In the genomic region with DNA sequence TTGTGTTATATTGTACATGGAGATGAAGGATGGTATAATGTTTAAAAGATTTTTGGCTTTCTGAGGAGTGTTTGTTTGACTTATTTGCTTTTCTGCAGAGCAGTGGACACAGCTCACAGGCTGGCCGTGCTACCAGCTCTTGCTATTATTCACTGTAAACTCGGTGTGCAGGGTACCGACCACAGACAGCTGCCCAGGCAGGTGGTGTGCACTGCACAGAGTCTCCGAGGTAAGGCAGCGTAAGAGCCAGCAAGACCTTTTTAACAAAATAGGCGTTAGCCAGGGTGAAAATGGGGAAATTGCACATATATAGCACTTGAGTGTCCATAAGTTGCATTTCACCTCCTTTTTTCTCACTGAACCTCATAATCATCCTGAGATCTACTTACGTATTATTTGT, we compare ENCODE assay signal across 28 cellular contexts.
"Had no signal": no experiment of that assay in that cellular context is flagged by ENCODE, and none has a peak within 500 bp of the region (broad histone marks: within the 10 kb centered on the region; RNA-seq: fewer than 3 reads in every experiment).

No MANE protein-coding gene starts in this region.

- H3K9me3 Mint-ChIP-seq: endodermal cell had no signal

- DNase-seq: activated CD4-positive, alpha-beta T cell treated with anti-CD3 and anti-CD28 coated beads for 36 hours; activated CD4-positive, CD25-positive, alpha-beta regulatory T cell; activated CD8-positive, alpha-beta memory T cell treated with anti-CD3 and anti-CD28 coated beads, Interleukin-2, amount 10 ng/mL, durations not matched to agents 7 days and 5 days; activated CD8-positive, alpha-beta T cell treated with anti-CD3 and anti-CD28 coated beads, Interleukin-2, amount 10 ng/mL, durations not matched to agents 7 days and 5 days; activated naive CD8-positive, alpha-beta T cell treated with anti-CD3 and anti-CD28 coated beads, Interleukin-2, amount 50 U/mL, for 24 hours; activated T-cell treated with anti-CD3 and anti-CD28 coated beads, Interleukin-2, amount 50 U/mL, for 48 hours; amygdala; central memory CD4-positive, alpha-beta T cell; endodermal cell; foreskin fibroblast; heart left ventricle; hypothalamus; immature natural killer cell; kidney; left colon; naive B cell; ovary; stimulated activated CD4-positive, alpha-beta T cell treated with anti-CD3 and anti-CD28 coated beads, Interleukin-12 subunit alpha, Interleukin-12 subunit beta, amount 100 ng/mL, for 4 hours; stimulated activated CD4-positive, alpha-beta T cell treated with anti-CD3 and anti-CD28 coated beads, Interleukin-4, amount 100 ng/mL, for 1 hour; stimulated activated naive CD8-positive, alpha-beta T cell treated with anti-CD3 and anti-CD28 coated beads, Interleukin-15, Interleukin-2, amounts not matched to agents 100 U/mL and 50 U/mL, for 24 hours; testis; transverse colon had no signal

- H3K4me1 Mint-ChIP-seq: activated CD4-positive, alpha-beta T cell treated with anti-CD3 and anti-CD28 coated beads for 36 hours; activated CD8-positive, alpha-beta memory T cell treated with anti-CD3 and anti-CD28 coated beads, Interleukin-2, amount 10 ng/mL, durations not matched to agents 7 days and 5 days; activated naive CD4-positive, alpha-beta T cell treated with anti-CD3 and anti-CD28 coated beads, Interleukin-2, amount 50 U/mL, for 24 hours; activated naive CD8-positive, alpha-beta T cell treated with anti-CD3 and anti-CD28 coated beads, Interleukin-2, amount 50 U/mL, for 24 hours; endodermal cell; immature natural killer cell; mesothelial cell of epicardium; naive B cell had no signal

- ATAC-seq: activated CD4-positive, alpha-beta T cell treated with anti-CD3 and anti-CD28 coated beads for 36 hours; activated CD8-positive, alpha-beta memory T cell treated with anti-CD3 and anti-CD28 coated beads, Interleukin-2, amount 10 ng/mL, durations not matched to agents 7 days and 5 days; activated CD8-positive, alpha-beta T cell treated with anti-CD3 and anti-CD28 coated beads, Interleukin-2, amount 10 ng/mL, durations not matched to agents 7 days and 5 days; activated naive CD8-positive, alpha-beta T cell treated with anti-CD3 and anti-CD28 coated beads, Interleukin-2, amount 50 U/mL, for 24 hours; esophagus mucosa; heart left ventricle; left colon; sciatic nerve; stimulated activated naive CD8-positive, alpha-beta T cell treated with anti-CD3 and anti-CD28 coated beads, Interleukin-15, Interleukin-2, amounts not matched to agents 100 U/mL and 50 U/mL, for 24 hours had no signal

- H3K36me3 Mint-ChIP-seq: activated CD8-positive, alpha-beta memory T cell treated with anti-CD3 and anti-CD28 coated beads, Interleukin-2, amount 10 ng/mL, durations not matched to agents 7 days and 5 days; activated naive CD4-positive, alpha-beta T cell treated with anti-CD3 and anti-CD28 coated beads, Interleukin-2, amount 50 U/mL, for 24 hours; mesothelial cell of epicardium; naive B cell had no signal

- H3K4me3 Mint-ChIP-seq: activated CD4-positive, alpha-beta T cell treated with anti-CD3 and anti-CD28 coated beads for 36 hours; activated CD8-positive, alpha-beta memory T cell treated with anti-CD3 and anti-CD28 coated beads, Interleukin-2, amount 10 ng/mL, durations not matched to agents 7 days and 5 days; activated CD8-positive, alpha-beta T cell treated with anti-CD3 and anti-CD28 coated beads, Interleukin-2, amount 10 ng/mL, durations not matched to agents 7 days and 5 days; activated naive CD4-positive, alpha-beta T cell treated with anti-CD3 and anti-CD28 coated beads, Interleukin-2, amount 50 U/mL, for 24 hours; activated naive CD8-positive, alpha-beta T cell treated with anti-CD3 and anti-CD28 coated beads, Interleukin-2, amount 50 U/mL, for 24 hours; endodermal cell; immature natural killer cell; mesothelial cell of epicardium; naive B cell had no signal

- H3K27me3 Mint-ChIP-seq: activated CD4-positive, alpha-beta T cell treated with anti-CD3 and anti-CD28 coated beads for 36 hours; activated CD8-positive, alpha-beta memory T cell treated with anti-CD3 and anti-CD28 coated beads, Interleukin-2, amount 10 ng/mL, durations not matched to agents 7 days and 5 days; activated naive CD4-positive, alpha-beta T cell treated with anti-CD3 and anti-CD28 coated beads, Interleukin-2, amount 50 U/mL, for 24 hours; activated naive CD8-positive, alpha-beta T cell treated with anti-CD3 and anti-CD28 coated beads, Interleukin-2, amount 50 U/mL, for 24 hours; naive B cell; progenitor cell of endocrine pancreas had no signal

- H3K27ac Mint-ChIP-seq: activated CD4-positive, alpha-beta T cell treated with anti-CD3 and anti-CD28 coated beads for 36 hours; activated CD8-positive, alpha-beta memory T cell treated with anti-CD3 and anti-CD28 coated beads, Interleukin-2, amount 10 ng/mL, durations not matched to agents 7 days and 5 days; activated CD8-positive, alpha-beta T cell treated with anti-CD3 and anti-CD28 coated beads, Interleukin-2, amount 10 ng/mL, durations not matched to agents 7 days and 5 days; activated naive CD4-positive, alpha-beta T cell treated with anti-CD3 and anti-CD28 coated beads, Interleukin-2, amount 50 U/mL, for 24 hours; activated naive CD8-positive, alpha-beta T cell treated with anti-CD3 and anti-CD28 coated beads, Interleukin-2, amount 50 U/mL, for 24 hours; activated T-helper 2 cell treated with anti-CD3 and anti-CD28 coated beads, Interferon-gamma antibody, Interleukin-2, Interleukin-4, amounts not matched to agents 10 μg/mL and 5 μg/mL and 100 μg/mL, durations not matched to agents 14 hours and 24 hours and 36 hours; endodermal cell; immature natural killer cell; mesothelial cell of epicardium; naive B cell; progenitor cell of endocrine pancreas had no signal
